In the genomic region with DNA sequence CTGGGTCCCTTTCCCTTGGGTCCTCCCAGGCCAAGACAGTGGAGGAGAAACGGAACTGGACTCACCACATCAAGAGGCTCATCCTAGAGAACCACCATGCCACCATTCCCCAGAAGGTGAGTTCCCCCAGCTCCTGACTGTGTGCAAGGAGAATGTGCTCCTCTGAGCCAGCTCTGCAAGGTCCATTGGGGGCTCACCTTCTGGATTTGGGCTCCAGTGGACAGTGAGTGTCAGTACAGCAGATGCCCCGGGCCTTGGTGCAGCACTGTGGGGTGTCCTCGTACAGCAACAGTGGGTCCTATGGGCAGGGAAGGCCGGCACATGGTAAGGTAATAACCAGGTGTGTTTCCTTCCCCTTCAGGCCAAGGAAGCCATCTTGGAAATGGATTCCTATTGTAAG, we compare ENCODE assay signal across 24 cellular contexts.
"Had no signal": no experiment of that assay in that cellular context is flagged by ENCODE, and none has a peak within 500 bp of the region (broad histone marks: within the 10 kb centered on the region; RNA-seq: fewer than 3 reads in every experiment).

No MANE protein-coding gene starts in this region.

- H3K4me3 ChIP-seq: adrenal gland, cardiac muscle cell, coronary artery, dorsolateral prefrontal cortex, heart left ventricle, left lung, lung, smooth muscle cell, thoracic aorta had no signal

- H3K4me1 ChIP-seq: adrenal gland had no signal

- H3K27ac ChIP-seq: adrenal gland, cardiac muscle cell, coronary artery, heart left ventricle, left lung had no signal

- H3K27me3 ChIP-seq: adrenal gland, cardiac muscle cell, dorsolateral prefrontal cortex, heart left ventricle, left lung had no signal

- H3K9me3 ChIP-seq: adrenal gland, heart left ventricle, left lung, thoracic aorta had no signal

- H3K4me2 ChIP-seq: smooth muscle cell had no signal

- DNase-seq: activated CD4-positive, alpha-beta T cell treated with anti-CD3 and anti-CD28 coated beads for 36 hours; activated CD4-positive, CD25-positive, alpha-beta regulatory T cell; activated effector memory CD4-positive, alpha-beta T cell treated with Interleukin-2 at 50 U/mL for 16 hours; activated naive CD4-positive, alpha-beta T cell treated with anti-CD3 and anti-CD28 coated beads for 36 hours; activated naive CD8-positive, alpha-beta T cell treated with anti-CD3 and anti-CD28 coated beads for 36 hours; activated T-cell treated with anti-CD3 and anti-CD28 coated beads for 4 hours; activated T-cell treated with anti-CD3 and anti-CD28 coated beads, Interleukin-2, amount 50 U/mL, for 72 hours; adrenal gland; cerebellar nuclear complex; effector memory CD4-positive, alpha-beta T cell; hypothalamus; kidney glomerular epithelial cell; left lung; mesendoderm; stimulated activated CD4-positive, alpha-beta T cell treated with anti-CD3 and anti-CD28 coated beads, Interleukin-15, amount 100 ng/mL, for 24 hours; stimulated activated naive CD4-positive, alpha-beta T cell treated with Interleukin-2 at 50 U/mL for 16 hours; T-cell had no signal

- ATAC-seq: activated CD4-positive, alpha-beta T cell treated with anti-CD3 and anti-CD28 coated beads for 36 hours; activated T-cell treated with anti-CD3 and anti-CD28 coated beads, Interleukin-2, amount 50 U/mL, for 72 hours; heart left ventricle; left lung; T-cell had no signal
